In genomic region chr2:148509703-148510036, GRCh38 we compare ENCODE assay signal across 8 cellular contexts.
A peak's percentile ranks its signal among the peaks of the same experiment; 100 is the strongest.
DNase-seq lines count a peak whose midpoint lies in the region; ATAC-seq and TF ChIP-seq lines count a peak whose summit lies in the region.

No MANE protein-coding gene starts in this region.

- peak; percentile 43 for TF ChIP-seq CTCF in natural killer cell (IDR thresholded peaks at IDR 0.05)

- peak; percentile 5 for ATAC-seq in HG02884 (IDR thresholded peaks at IDR 0.05; ENCODE audit: unreplicated experiment)
- ATAC-seq in natural killer cell: no peak
- no peak for ATAC-seq in GM21360 (IDR thresholded peaks at IDR 0.05; ENCODE audit: unreplicated experiment)

- H3K4me3 ChIP-seq in adipocyte (ENCODE audit: low read length): peak overlapping the region; percentile 78

- no peaks in the 10 kb centered on the region for H3K36me3 Mint-ChIP-seq in natural killer cell

- peaks cover 10% of the 10 kb centered on the region for H3K4me1 ChIP-seq in adipocyte (ENCODE audit: control insufficient read depth, insufficient read depth, low read length)

- no peaks in the 10 kb centered on the region for H3K36me3 ChIP-seq in adipocyte (ENCODE audit: control insufficient read depth, insufficient read depth, low read length, severe bottlenecking)

- no peaks in the 10 kb centered on the region for H3K9me3 ChIP-seq in adipocyte (ENCODE audit: control insufficient read depth, low read length)

- H3K9me3 Mint-ChIP-seq in natural killer cell: no peaks in the 10 kb centered on the region

- peak overlapping the region; percentile 49 for H3K4me3 Mint-ChIP-seq in natural killer cell

- peak; percentile 4 for DNase-seq in COLO829 (ENCODE audit: low spot score)
- no peak for DNase-seq in adipocyte (ENCODE audit: low read depth)
- no peak for DNase-seq in natural killer cell
- DNase-seq in NOMO-1 treated with dmso at 0.1 percent for 144 hours (lab: John Stamatoyannopoulos, UW; ENCODE audit: unreplicated experiment): no peak
- no peak for DNase-seq in stimulated activated CD4-positive, alpha-beta T cell treated with anti-CD3 and anti-CD28 coated beads, Interleukin-1b, Interleukin-23, amount 100 ng/mL, for 48 hours
- DNase-seq in stimulated activated CD4-positive, alpha-beta T cell treated with anti-CD3 and anti-CD28 coated beads, Interleukin-4, amount 100 ng/mL, for 4 hours: no peak

- no peaks in the 10 kb centered on the region for H3K27me3 Mint-ChIP-seq in natural killer cell (ENCODE audit: low read depth in 2 of 2)

- intact Hi-C loops in natural killer cell (cut with micrococcal nuclease): loop anchor here (1.0 to 10.0 kb wide), 3 partner anchors 485 to 572 kb away; no protein-coding TSS in a partner anchor

- no peaks in the 10 kb centered on the region for H3K27me3 ChIP-seq in adipocyte (replicated peaks; ENCODE audit: control insufficient read depth, insufficient read depth, low read length)

- peaks cover 8 to 10% of the 10 kb centered on the region in 2 donors for H3K4me1 Mint-ChIP-seq in natural killer cell

- H3K27ac Mint-ChIP-seq in natural killer cell: peak overlapping the region in 1 of 2 donors; percentile 51

- H3K9ac ChIP-seq in adipocyte (ENCODE audit: low read length): peak overlapping the region; percentile 56
